In the genomic region with DNA sequence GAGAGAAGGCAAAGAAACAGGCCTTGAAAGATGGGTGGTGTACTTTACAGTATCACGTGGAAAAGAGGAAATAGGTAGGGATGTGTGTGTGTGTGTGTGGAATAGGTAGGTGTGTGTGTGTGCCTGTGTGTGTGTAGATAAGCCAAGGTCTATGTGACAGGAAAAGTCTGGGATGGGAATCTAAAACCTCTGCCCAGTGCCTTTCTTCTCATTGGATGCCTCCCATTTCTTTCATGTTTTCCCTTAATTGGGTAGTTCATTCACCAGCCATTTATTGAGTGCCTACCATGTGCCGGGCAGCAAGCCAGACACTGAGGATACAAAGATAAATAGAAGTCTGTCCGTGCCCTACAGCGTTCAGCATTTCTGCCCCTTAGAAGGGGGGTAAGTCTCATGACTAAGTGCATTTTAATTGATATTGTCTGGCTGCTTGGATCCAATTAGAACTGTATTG, we compare ENCODE assay signal across 8 cellular contexts. TPM values are rescaled to one million over a fixed set of nuclear protein-coding genes. Genes with fewer than 3 reads are reported as not detected.
DNase-seq lines count a peak whose midpoint lies in the region; ATAC-seq and TF ChIP-seq lines count a peak whose summit lies in the region.

No MANE protein-coding gene starts in this region.

- H3K36me3 ChIP-seq in gastrocnemius medialis, result no peaks in the 10 kb centered on the region

- no peak for TF ChIP-seq POLR2A in gastrocnemius medialis (IDR thresholded peaks at IDR 0.05)

- no peak overlapping the region for H3K27ac Mint-ChIP-seq in activated B cell treated with CpG ODN at 0.5 μM for 24 hours

- H3K36me3 Mint-ChIP-seq in activated B cell treated with CpG ODN at 0.5 μM for 24 hours (ENCODE audit: low read depth), result peaks cover 33% of the 10 kb centered on the region

- no peaks in the 10 kb centered on the region for H3K9me3 Mint-ChIP-seq in activated B cell treated with CpG ODN at 0.5 μM for 24 hours

- CTCF ChIA-PET in activated B cell treated with CpG ODN at 0.5 μM for 24 hours (lab: Charles Lee), result interaction anchor here (3.2 kb wide), 1 partner anchor 10 kb away, joined by 27 read pairs; no protein-coding TSS in a partner anchor

- ATAC-seq in activated B cell treated with CpG ODN at 0.5 μM for 24 hours (ENCODE audit: low read depth) (no peak), gastrocnemius medialis (no peak), HG03196 (IDR thresholded peaks at IDR 0.05; ENCODE audit: unreplicated experiment) (no peak), HG02678 (IDR thresholded peaks at IDR 0.05; ENCODE audit: unreplicated experiment) (no peak)

- POLR2A ChIA-PET in activated B cell treated with CpG ODN at 0.5 μM for 24 hours (lab: Charles Lee), result interaction anchor here (0.7 to 2.3 kb wide), 5 partner anchors 48 to 1205 kb away, joined by 3 to 10 read pairs (median 8); a partner anchor contains a TSS

- peaks cover 31% of the 10 kb centered on the region for H3K4me1 Mint-ChIP-seq in activated B cell treated with CpG ODN at 0.5 μM for 24 hours

- H3K27me3 Mint-ChIP-seq in activated B cell treated with CpG ODN at 0.5 μM for 24 hours, result no peaks in the 10 kb centered on the region

- H3K4me3 Mint-ChIP-seq in activated B cell treated with CpG ODN at 0.5 μM for 24 hours, result peak overlapping the region; percentile 97

- no peaks in the 10 kb centered on the region for H3K9me3 ChIP-seq in gastrocnemius medialis

- H3K4me3 ChIP-seq in gastrocnemius medialis, result peak overlapping the region; percentile 73 to 87 (median 78)

- in situ Hi-C loops in gastrocnemius medialis (cut with MboI; ENCODE audit: low sequenced_read_pairs in 4 of 4), result no loop called here

- H3K27me3 ChIP-seq in gastrocnemius medialis, result no peaks in the 10 kb centered on the region

- H3K27ac ChIP-seq in gastrocnemius medialis, result peak overlapping the region; percentile 85 to 94 (median 92)

- intact Hi-C loops in activated B cell treated with CpG ODN at 0.5 μM for 24 hours (cut with micrococcal nuclease) (no loop called here), gastrocnemius medialis (cut with DNase I; ENCODE audit: low total_unique reads) (loop anchor here (5.0 kb wide), 3 partner anchors 85 to 400 kb away; a partner anchor contains a TSS)

- H3K4me1 ChIP-seq in gastrocnemius medialis, result peaks cover 16 to 17% of the 10 kb centered on the region in 2 donors

- no peak for TF ChIP-seq CTCF in activated B cell treated with CpG ODN at 0.5 μM for 24 hours (IDR thresholded peaks at IDR 0.05)
- no peak for TF ChIP-seq CTCF in gastrocnemius medialis (IDR thresholded peaks at IDR 0.05 in 4 of 5, conservative IDR thresholded peaks at IDR 0.05 in 1 of 5)

- DNase-seq in DMS53 (lab: John Stamatoyannopoulos, UW) (peak; percentile 26), DMS53 treated with DMSO at 0.1 percent for 48 hours (lab: John Stamatoyannopoulos, UW; ENCODE audit: unreplicated experiment) (no peak), activated B cell treated with CpG ODN at 0.5 μM for 24 hours (no peak), globus pallidus (ENCODE audit: low spot score) (peak; percentile 89), gastrocnemius medialis (no peak), SW 1271 (lab: John Stamatoyannopoulos, UW) (no peak)

RNA-seq across cellular contexts. Expression of a gene that starts 1.0 kb away (rescaled TPM):
- total RNA-seq in activated B cell treated with CpG ODN at 0.5 μM for 24 hours (55.8 and 65.1 TPM in 2 replicates), gastrocnemius medialis (10 to 100 TPM; 24.1 to 34.1 (median 32.9) TPM)

RNA-seq across cellular contexts. Expression of a gene that starts 31.9 kb away (rescaled TPM):
- total RNA-seq in activated B cell treated with CpG ODN at 0.5 μM for 24 hours (13.6 and 14.4 TPM in 2 replicates), gastrocnemius medialis (10 to 100 TPM; 10.9 to 30.4 (median 26.1) TPM)

RNA-seq across cellular contexts. Expression of a gene that starts 48.4 kb away (rescaled TPM):
- total RNA-seq in activated B cell treated with CpG ODN at 0.5 μM for 24 hours (1.7 TPM in 2 replicates), gastrocnemius medialis (1 to 10 TPM; 1.1 to 6.1 (median 2.3) TPM)

RNA-seq across cellular contexts. Expression of a gene that starts 49.6 kb away (rescaled TPM):
- total RNA-seq in activated B cell treated with CpG ODN at 0.5 μM for 24 hours (36.2 and 45.6 TPM in 2 replicates), gastrocnemius medialis (10 to 100 TPM; 25.1 to 42.4 (median 34.3) TPM)

RNA-seq across cellular contexts. Expression of a gene that starts 50.0 kb away (rescaled TPM):
- total RNA-seq in activated B cell treated with CpG ODN at 0.5 μM for 24 hours, result 28.0 and 32.6 TPM in 2 replicates
- 10 to 100 TPM in 3 of 4 donors, 1 to 10 TPM in 1; 7.1 to 18.1 (median 14.3) TPM for total RNA-seq in gastrocnemius medialis

Comparison
In these comparisons a context has a peak if more than half of its experiments do, and no peak if none do; other contexts are left out.
1. DNase-seq: peak in DMS53 (single experiment) and globus pallidus (single experiment); none in DMS53 treated with DMSO at 0.1 percent for 48 hours (single experiment), activated B cell treated with CpG ODN at 0.5 μM for 24 hours (single experiment), gastrocnemius medialis (0 of 2) and SW 1271 (0 of 2).